8 cellular contexts compared by ENCODE assay signal in genomic region chr2:72579595-72580180, GRCh38.
DNase-seq lines count a peak whose midpoint lies in the region; ATAC-seq and TF ChIP-seq lines count a peak whose summit lies in the region.

No MANE protein-coding gene starts in this region.

- H3K9ac ChIP-seq in Karpas-422 (ENCODE audit: low read length) (no peak overlapping the region), fibroblast of lung (ENCODE audit: insufficient read depth, low read length) (no peak overlapping the region)

- intact Hi-C loops in activated naive CD4-positive, alpha-beta T cell treated with anti-CD3 and anti-CD28 coated beads for 36 hours (cut with micrococcal nuclease): loop anchor here (1.0 to 10.0 kb wide), 4 partner anchors 429 to 1031 kb away; no protein-coding TSS in a partner anchor

- no peaks in the 10 kb centered on the region for H3K36me3 ChIP-seq in Karpas-422 (ENCODE audit: insufficient read depth, low read length)
- H3K36me3 ChIP-seq in RWPE2 (ENCODE audit: low read depth): no peaks in the 10 kb centered on the region
- no peaks in the 10 kb centered on the region for H3K36me3 ChIP-seq in fibroblast of lung (ENCODE audit: control insufficient read depth, insufficient read depth, low read length)

- no peaks in the 10 kb centered on the region for H3K4me1 ChIP-seq in Karpas-422 (ENCODE audit: low read length)
- H3K4me1 ChIP-seq in RWPE2 (ENCODE audit: insufficient read depth, poor library complexity, severe bottlenecking): no peaks in the 10 kb centered on the region
- peaks cover 5% of the 10 kb centered on the region for H3K4me1 ChIP-seq in fibroblast of lung (ENCODE audit: control insufficient read depth, extremely low read depth, insufficient read depth, low read length)

- no peak overlapping the region for H3K27ac ChIP-seq in Karpas-422 (ENCODE audit: low read length)
- no peak overlapping the region for H3K27ac ChIP-seq in RWPE2 (ENCODE audit: poor library complexity, severe bottlenecking)
- H3K27ac ChIP-seq in fibroblast of lung (ENCODE audit: insufficient read depth, low read length): no peak overlapping the region

- H3K27me3 ChIP-seq in Karpas-422 (ENCODE audit: low read length) (no peaks in the 10 kb centered on the region; the same call in 1 of the 2 replicates), RWPE2 (ENCODE audit: insufficient read depth, poor library complexity, severe bottlenecking) (no peaks in the 10 kb centered on the region), fibroblast of lung (ENCODE audit: control insufficient read depth, insufficient read depth, low read length) (no peaks in the 10 kb centered on the region)

- H3K36me3 Mint-ChIP-seq in activated naive CD4-positive, alpha-beta T cell treated with anti-CD3 and anti-CD28 coated beads for 36 hours (ENCODE audit: low read depth): no peaks in the 10 kb centered on the region

- H3K9me2 ChIP-seq in Karpas-422 (replicated peaks; ENCODE audit: insufficient read depth, low read length): no peaks in the 10 kb centered on the region

- H4K20me1 ChIP-seq in Karpas-422 (ENCODE audit: insufficient read depth, low read depth, low read length) (no peaks in the 10 kb centered on the region), fibroblast of lung (ENCODE audit: control insufficient read depth, extremely low read depth, insufficient read depth, low read length) (no peaks in the 10 kb centered on the region)

- no peak overlapping the region for H2AFZ ChIP-seq in Karpas-422 (ENCODE audit: low read length)
- H2AFZ ChIP-seq in fibroblast of lung (ENCODE audit: low read length): no peak overlapping the region

- CTCF ChIA-PET in activated naive CD4-positive, alpha-beta T cell treated with anti-CD3 and anti-CD28 coated beads for 36 hours (lab: Charles Lee): interaction anchor here (0.6 to 1.6 kb wide), 12 partner anchors 8 to 1070 kb away, joined by 3 to 9 read pairs (median 4); no protein-coding TSS in a partner anchor

- H3K4me1 Mint-ChIP-seq in activated naive CD4-positive, alpha-beta T cell treated with anti-CD3 and anti-CD28 coated beads for 36 hours (ENCODE audit: low read depth): no peaks in the 10 kb centered on the region

- no peak overlapping the region for H3K27ac Mint-ChIP-seq in activated naive CD4-positive, alpha-beta T cell treated with anti-CD3 and anti-CD28 coated beads for 36 hours

- no peak for ATAC-seq in RWPE2 (ENCODE audit: low read depth)

- H3K4me3 ChIP-seq in Karpas-422 (ENCODE audit: low read length) (no peak overlapping the region), RWPE2 (ENCODE audit: severe bottlenecking) (no peak overlapping the region), fibroblast of lung (replicated peaks in 1 of 4; ENCODE audit: control extremely low read depth in 1 of 4, insufficient read depth in 1 of 4, low read depth in 3 of 4, low read length in 4 of 4) (no peak overlapping the region)

- H3K4me3 Mint-ChIP-seq in activated naive CD4-positive, alpha-beta T cell treated with anti-CD3 and anti-CD28 coated beads for 36 hours: no peak overlapping the region

- no peaks in the 10 kb centered on the region for H3K27me3 Mint-ChIP-seq in activated naive CD4-positive, alpha-beta T cell treated with anti-CD3 and anti-CD28 coated beads for 36 hours (ENCODE audit: low read depth)

- H3K9me3 ChIP-seq in Karpas-422 (ENCODE audit: low read length) (no peaks in the 10 kb centered on the region), RWPE2 (ENCODE audit: severe bottlenecking) (no peaks in the 10 kb centered on the region), fibroblast of lung (ENCODE audit: control insufficient read depth, insufficient read depth, low read depth, low read length) (no peaks in the 10 kb centered on the region)

- H3K4me2 ChIP-seq in Karpas-422 (ENCODE audit: low read depth, low read length, poor library complexity, severe bottlenecking): no peak overlapping the region
- H3K4me2 ChIP-seq in fibroblast of lung (ENCODE audit: extremely low read depth, insufficient read depth, low read length): no peak overlapping the region

- DNase-seq in GM03348 (ENCODE audit: low spot score): peak; percentile 41
- DNase-seq in Karpas-422: peak; percentile 87
- no peak for DNase-seq in RWPE2 (ENCODE audit: low spot score)
- DNase-seq in fibroblast of lung (ENCODE audit: low read depth in 2 of 2): peak; percentile 57 to 71
- peak; percentile 66 for DNase-seq in pons (ENCODE audit: low spot score)
- DNase-seq in epidermal melanocyte (ENCODE audit: insufficient read length, low spot score): no peak
- no peak for DNase-seq in stimulated activated CD4-positive, alpha-beta T cell treated with anti-CD3 and anti-CD28 coated beads, Interleukin-15, amount 100 ng/mL, for 24 hours
- no peak for DNase-seq in activated naive CD4-positive, alpha-beta T cell treated with anti-CD3 and anti-CD28 coated beads for 36 hours

- H3K9me3 Mint-ChIP-seq in activated naive CD4-positive, alpha-beta T cell treated with anti-CD3 and anti-CD28 coated beads for 36 hours: no peaks in the 10 kb centered on the region

- TF ChIP-seq CTCF in RWPE2 (IDR thresholded peaks at IDR 0.05; ENCODE audit: poor library complexity, severe bottlenecking) (peak; percentile 84), fibroblast of lung (conservative IDR thresholded peaks at IDR 0.05 in 1 of 2, IDR thresholded peaks at IDR 0.05 in 1 of 2; ENCODE audit: low read depth in 1 of 2, low read length in 2 of 2) (peak; percentile 36 to 60)

- no peaks in the 10 kb centered on the region for H3K79me2 ChIP-seq in Karpas-422 (ENCODE audit: low read length)
- H3K79me2 ChIP-seq in fibroblast of lung (ENCODE audit: control insufficient read depth, insufficient read depth, low read length): no peaks in the 10 kb centered on the region

Comparison
In these comparisons a context has a peak if more than half of its experiments do, and no peak if none do; other contexts are left out.
1. DNase-seq: peak in GM03348 (single experiment), Karpas-422 (single experiment), fibroblast of lung (2 of 2) and pons (single experiment); none in RWPE2 (single experiment), epidermal melanocyte (single experiment), stimulated activated CD4-positive, alpha-beta T cell treated with anti-CD3 and anti-CD28 coated beads, Interleukin-15, amount 100 ng/mL, for 24 hours (single experiment) and activated naive CD4-positive, alpha-beta T cell treated with anti-CD3 and anti-CD28 coated beads for 36 hours (single experiment).